In genomic region chr9:26675055-26675454, GRCh38 we compare ENCODE assay signal across 27 cellular contexts.
A peak's percentile ranks its signal among the peaks of the same experiment; 100 is the strongest.
DNase-seq lines count a peak whose midpoint lies in the region; ATAC-seq, FAIRE-seq and TF ChIP-seq lines count a peak whose summit lies in the region.
"Had no signal": no experiment of that assay in that cellular context is flagged by ENCODE, and none has a peak within 500 bp of the region (broad histone marks: within the 10 kb centered on the region; RNA-seq: fewer than 3 reads in every experiment).

No MANE protein-coding gene starts in this region.

- TF ChIP-seq EP300 in SK-N-SH (IDR thresholded peaks at IDR 0.05; ENCODE audit: borderline replicate concordance in 1 of 2, low read depth in 1 of 2, low read length in 1 of 2) (no peak), HepG2 (IDR thresholded peaks at IDR 0.05; ENCODE audit: low read depth in 2 of 2, low read length in 2 of 2) (no peak), HepG2 (CRISPR knock-in tag; IDR thresholded peaks at IDR 0.05; ENCODE audit: borderline replicate concordance) (no peak)

- no peak for TF ChIP-seq POLR2A in HepG2 (IDR thresholded peaks at IDR 0.05; ENCODE audit: insufficient read depth in 1 of 2, low read depth in 2 of 2, low read length in 2 of 2)

- 34% methylated on average over 4 of the region's 4 CpGs for WGBS in SK-N-SH (ENCODE audit: low lambda C conversion rate)
- WGBS in HepG2 (ENCODE audit: low lambda C conversion rate) = 4% methylated on average over 4 of the region's 4 CpGs

- no peak overlapping the region for H3K9ac ChIP-seq in SK-N-SH
- no peak overlapping the region for H3K9ac ChIP-seq in HepG2 (ENCODE audit: insufficient read depth, low read depth, low read length)
- H3K9ac ChIP-seq: KMS-11 had no signal

- ATAC-seq in HG03097 (IDR thresholded peaks at IDR 0.05; ENCODE audit: low FRiP score, unreplicated experiment) (no peak), HepG2 (no peak)
- ATAC-seq: CD8-positive, alpha-beta T cell; GM23338 had no signal

- H3K4me1 ChIP-seq in SK-N-SH (ENCODE audit: control insufficient read depth in 1 of 2, insufficient read depth in 2 of 2, low read depth in 1 of 2, low read length in 1 of 2) (no peaks in the 10 kb centered on the region), HepG2 (ENCODE audit: insufficient read depth, low read length) (no peaks in the 10 kb centered on the region)
- H3K4me1 ChIP-seq: Caco-2, Peyer's patch had no signal

- H4K20me1 ChIP-seq in SK-N-SH (ENCODE audit: insufficient read depth) (no peaks in the 10 kb centered on the region), HepG2 (ENCODE audit: insufficient read depth, low read length) (no peaks in the 10 kb centered on the region)

- intact Hi-C loops in HepG2 (cut with micrococcal nuclease; ENCODE audit: unreplicated experiment) = no loop called here

- no peaks in the 10 kb centered on the region for H3K36me3 ChIP-seq in SK-N-SH (replicated peaks in 1 of 2; ENCODE audit: control insufficient read depth in 1 of 2, insufficient read depth in 2 of 2, low read length in 1 of 2)
- H3K36me3 ChIP-seq in HepG2 (replicated peaks in 1 of 2; ENCODE audit: control insufficient read depth in 1 of 2, insufficient read depth in 2 of 2, low read length in 2 of 2) = no peaks in the 10 kb centered on the region
- H3K36me3 ChIP-seq: Peyer's patch had no signal

- H3K4me2 ChIP-seq in SK-N-SH (0 out of 2 replicates have a peak overlapping the region, but pooled peaks have one; percentile 4), HepG2 (ENCODE audit: low read depth, low read length) (no peak overlapping the region)
- H3K4me2 ChIP-seq: GM23338, KMS-11 had no signal

- H3K9me3 ChIP-seq in SK-N-SH (no peaks in the 10 kb centered on the region), HepG2 (ENCODE audit: low read length) (no peaks in the 10 kb centered on the region)
- H3K9me3 ChIP-seq: Caco-2, Peyer's patch had no signal

- H3K4me3 ChIP-seq in SK-N-SH (ENCODE audit: low read depth in 2 of 2, low read length in 1 of 2) (no peak overlapping the region), HepG2 (replicated peaks in 1 of 3; ENCODE audit: insufficient read depth in 1 of 3, low read depth in 2 of 3, low read length in 3 of 3) (no peak overlapping the region)
- H3K4me3 ChIP-seq: GM23338, Peyer's patch, SK-N-MC had no signal

- TF ChIP-seq RAD21 in SK-N-SH (IDR thresholded peaks at IDR 0.05; ENCODE audit: low read length) (no peak), HepG2 (CRISPR knock-in tag; IDR thresholded peaks at IDR 0.05) (no peak)

- TF ChIP-seq CTCF in SK-N-SH (IDR thresholded peaks at IDR 0.05) = no peak
- no peak for TF ChIP-seq CTCF in HepG2 (CRISPR knock-in tag; IDR thresholded peaks at IDR 0.05)

- H3K27ac ChIP-seq in SK-N-SH (ENCODE audit: low read depth in 2 of 2, low read length in 1 of 2) (0 out of 4 replicates have a peak overlapping the region, but pooled peaks of 1 of the 2 experiments have one; percentile 9), HepG2 (ENCODE audit: extremely low read length, insufficient read depth, low read length) (no peak overlapping the region)
- H3K27ac ChIP-seq: C4-2B, KMS-11, Peyer's patch, SK-N-MC had no signal

- POLR2A ChIA-PET in SK-N-SH (lab: Yijun Ruan, JAX) = no interaction called here
- POLR2A ChIA-PET in HepG2 (lab: Yijun Ruan, JAX) = no interaction called here

- no peaks in the 10 kb centered on the region for H3K9me2 ChIP-seq in SK-N-SH

- in situ Hi-C loops in HepG2 (cut with HindIII; ENCODE audit: extremely low pct_ligation_motif_present, low pct_unique_long_range_greater_than_20kb) = no loop called here

- FAIRE-seq in HepG2 (lab: Jason Lieb, UNC) = no peak
- FAIRE-seq: A204.1, GM18507 had no signal

- no TSS peak for BruUV-seq in HepG2 (replicated peaks; lab: Mats Ljungman, UMichigan)

- H2AFZ ChIP-seq in SK-N-SH (ENCODE audit: low read depth) (no peak overlapping the region), HepG2 (ENCODE audit: low read length) (no peak overlapping the region)
- H2AFZ ChIP-seq: GM23338 had no signal

- DNase-seq in EL (peak; percentile 33), SK-N-SH (no peak), glomerular visceral epithelial cell (ENCODE audit: extremely low spot score) (peak; percentile 5), stromal cell of bone marrow (ENCODE audit: low read depth) (peak; percentile 18), DMS 273 treated with DMSO at 0.1 percent for 48 hours (lab: John Stamatoyannopoulos, UW) (no peak), HepG2 (ENCODE audit: low spot score) (no peak)
- DNase-seq: Caco-2; CD8-positive, alpha-beta T cell; DMS79 treated with DMSO at 0.1 percent for 48 hours; H9; NCI-H1092 treated with DMSO at 0.1 percent for 48 hours; NCI-H1436; NCI-H187; NCI-H2081 treated with DMSO at 0.1 percent for 48 hours; NCI-H2171; NCI-H226; NCI-H510A; NCI-H69; Peyer's patch; SIG-M5 had no signal

- CTCF ChIA-PET in SK-N-SH (lab: Yijun Ruan, JAX) (interaction anchor here (0.6 kb wide), 1 partner anchor 117 kb away, joined by 3 read pairs; no protein-coding TSS in a partner anchor), HepG2 (lab: Yijun Ruan, JAX; ENCODE audit: low intra/inter-chr PET ratio, low total read pairs) (no interaction called here)

- no peaks in the 10 kb centered on the region for H3K79me2 ChIP-seq in SK-N-SH (ENCODE audit: insufficient read depth)
- no peaks in the 10 kb centered on the region for H3K79me2 ChIP-seq in HepG2 (ENCODE audit: insufficient read depth, low read length)

- peaks cover 5% of the 10 kb centered on the region for H3F3A ChIP-seq in SK-N-SH (replicated peaks; ENCODE audit: insufficient read depth)

- H3K27me3 ChIP-seq in SK-N-SH (ENCODE audit: insufficient read depth) (no peaks in the 10 kb centered on the region), HepG2 (ENCODE audit: control insufficient read depth in 1 of 2, insufficient read depth in 2 of 2, low read length in 2 of 2) (no peaks in the 10 kb centered on the region)
- H3K27me3 ChIP-seq: Peyer's patch had no signal

TF ChIP-seq in SK-N-SH, 30 proteins besides CTCF, POLR2A, EP300 and RAD21 (continues in another document):
- TF ChIP-seq FOSL2 (IDR thresholded peaks at IDR 0.05; ENCODE audit: borderline replicate concordance, low read depth) = no peak
- no peak for TF ChIP-seq RXRA (IDR thresholded peaks at IDR 0.05; ENCODE audit: borderline replicate concordance, low read depth)
- no peak for TF ChIP-seq PBX3 (IDR thresholded peaks at IDR 0.05)
- no peak for TF ChIP-seq USF1 (IDR thresholded peaks at IDR 0.05; ENCODE audit: borderline replicate concordance, low read depth)
- no peak for TF ChIP-seq TAF1 (IDR thresholded peaks at IDR 0.05; ENCODE audit: borderline replicate concordance, low read depth, low read length)

TF ChIP-seq in HepG2, 621 proteins besides CTCF, POLR2A, EP300 and RAD21:
- TF ChIP-seq RORA (CRISPR knock-in tag; IDR thresholded peaks at IDR 0.05) (no peak), ZNF431 (CRISPR knock-in tag; IDR thresholded peaks at IDR 0.05; ENCODE audit: borderline replicate concordance, low read depth) (no peak)
TF ChIP-seq in HepG2: peak in this region for 0.

Comparison
In these comparisons a context has a peak if more than half of its experiments do, and no peak if none do; other contexts are left out.
1. DNase-seq: peak in EL (single experiment), glomerular visceral epithelial cell (single experiment) and stromal cell of bone marrow (single experiment); none in SK-N-SH (single experiment), DMS 273 treated with DMSO at 0.1 percent for 48 hours (single experiment) and HepG2 (single experiment).